ENCODE assay signal across 16 cellular contexts in genomic region chr1:174956976-174957375, GRCh38.
"Had no signal": no experiment of that assay in that cellular context is flagged by ENCODE, and none has a peak within 500 bp of the region (broad histone marks: within the 10 kb centered on the region; RNA-seq: fewer than 3 reads in every experiment).

No MANE protein-coding gene starts in this region.

- H3K4me3 Mint-ChIP-seq: activated naive CD4-positive, alpha-beta T cell treated with anti-CD3 and anti-CD28 coated beads for 36 hours had no signal

- H3K9me3 Mint-ChIP-seq: activated CD8-positive, alpha-beta T cell treated with anti-CD3 and anti-CD28 coated beads for 36 hours; activated naive CD4-positive, alpha-beta T cell treated with anti-CD3 and anti-CD28 coated beads for 36 hours; activated T-helper 1 cell treated with anti-CD3 and anti-CD28 coated beads, Interleukin-12 subunit alpha, Interleukin-12 subunit beta, Interleukin-2, Interleukin-4 antibody, amounts not matched to agents 30 ng/mL and 10 ng/mL and 1 ng/mL, durations not matched to agents 14 hours and 24 hours and 36 hours; stimulated activated naive CD8-positive, alpha-beta T cell treated with anti-CD3 and anti-CD28 coated beads, Interleukin-15, amount 100 ng/mL, for 72 hours had no signal

- ATAC-seq: activated CD8-positive, alpha-beta T cell treated with anti-CD3 and anti-CD28 coated beads for 36 hours; gastroesophageal sphincter; left lung; pancreas; stimulated activated naive CD8-positive, alpha-beta T cell treated with anti-CD3 and anti-CD28 coated beads, Interleukin-15, amount 100 ng/mL, for 72 hours; upper lobe of right lung had no signal

- H3K27ac ChIP-seq: gastroesophageal sphincter, left lung, pancreas, testis, upper lobe of right lung had no signal

- H3K4me3 ChIP-seq: gastroesophageal sphincter, left lung, pancreas, testis, upper lobe of right lung had no signal

- DNase-seq: activated CD8-positive, alpha-beta T cell treated with anti-CD3 and anti-CD28 coated beads for 36 hours; activated naive CD4-positive, alpha-beta T cell treated with anti-CD3 and anti-CD28 coated beads for 36 hours; caudate nucleus; effector memory CD4-positive, alpha-beta T cell; islet precursor cell; left lung; mesenchymal stem cell; pancreas; stimulated activated CD4-positive, alpha-beta T cell treated with anti-CD3 and anti-CD28 coated beads, Interleukin-12 subunit alpha, Interleukin-12 subunit beta, amount 100 ng/mL, for 4 hours; stimulated activated CD4-positive, alpha-beta T cell treated with anti-CD3 and anti-CD28 coated beads, Interleukin-2, amount 100 ng/mL, for 48 hours; stimulated activated naive CD8-positive, alpha-beta T cell treated with anti-CD3 and anti-CD28 coated beads, Interleukin-15, amount 100 ng/mL, for 72 hours; T-helper 2 cell; testis; upper lobe of right lung had no signal

- H3K27me3 Mint-ChIP-seq: activated CD8-positive, alpha-beta T cell treated with anti-CD3 and anti-CD28 coated beads for 36 hours; stimulated activated naive CD8-positive, alpha-beta T cell treated with anti-CD3 and anti-CD28 coated beads, Interleukin-15, amount 100 ng/mL, for 72 hours had no signal
